23 cellular contexts compared by ENCODE assay signal in the genomic region with DNA sequence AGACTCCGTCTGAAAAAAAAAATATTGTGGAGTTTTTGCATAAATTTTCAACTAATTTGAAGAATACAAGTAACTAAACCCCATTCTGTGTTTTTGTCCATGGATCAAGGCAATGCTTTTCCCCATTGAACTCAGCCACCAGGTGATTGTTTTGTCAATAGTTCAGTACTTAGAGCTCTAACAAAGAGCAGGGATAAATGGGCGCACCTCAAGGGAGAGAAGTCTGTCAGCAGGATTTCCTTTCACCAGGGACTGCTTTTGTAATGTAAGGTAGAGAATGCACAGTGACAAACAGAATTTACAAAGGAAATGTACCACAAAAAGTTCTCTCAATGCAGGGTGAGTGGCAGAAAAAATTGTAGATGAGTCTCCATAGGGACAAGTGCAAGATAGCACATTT. TPM values are rescaled to one million over a fixed set of nuclear protein-coding genes. Genes with fewer than 3 reads are reported as not detected.
"Had no signal": no experiment of that assay in that cellular context is flagged by ENCODE, and none has a peak within 500 bp of the region (broad histone marks: within the 10 kb centered on the region; RNA-seq: fewer than 3 reads in every experiment).

No MANE protein-coding gene starts in this region.

- H3K36me3 Mint-ChIP-seq: activated naive CD4-positive, alpha-beta T cell treated with anti-CD3 and anti-CD28 coated beads, Interleukin-2, amount 50 U/mL, for 72 hours; memory B cell; stimulated activated effector memory CD8-positive, alpha-beta T cell treated with anti-CD3 and anti-CD28 coated beads, Interleukin-12 subunit alpha, Interleukin-12 subunit beta, amount 100 ng/mL, for 72 hours had no signal

- H3K27ac Mint-ChIP-seq: activated naive CD4-positive, alpha-beta T cell treated with anti-CD3 and anti-CD28 coated beads, Interleukin-2, amount 50 U/mL, for 72 hours; memory B cell; nephron; stimulated activated effector memory CD8-positive, alpha-beta T cell treated with anti-CD3 and anti-CD28 coated beads, Interleukin-12 subunit alpha, Interleukin-12 subunit beta, amount 100 ng/mL, for 72 hours had no signal

- H3K4me1 Mint-ChIP-seq: central memory CD8-positive, alpha-beta T cell; memory B cell; stimulated activated effector memory CD8-positive, alpha-beta T cell treated with anti-CD3 and anti-CD28 coated beads, Interleukin-12 subunit alpha, Interleukin-12 subunit beta, amount 100 ng/mL, for 72 hours had no signal

- H3K4me3 Mint-ChIP-seq: activated T-cell treated with anti-CD3 and anti-CD28 coated beads, Interleukin-2, amount 50 U/mL, for 4 hours; central memory CD8-positive, alpha-beta T cell; memory B cell; nephron; stimulated activated effector memory CD8-positive, alpha-beta T cell treated with anti-CD3 and anti-CD28 coated beads, Interleukin-12 subunit alpha, Interleukin-12 subunit beta, amount 100 ng/mL, for 72 hours had no signal

- H3K4me1 ChIP-seq: body of pancreas, left ventricle myocardium inferior, psoas muscle, right lobe of liver, transverse colon had no signal

- H3K9me3 ChIP-seq: body of pancreas, left ventricle myocardium inferior, psoas muscle, right lobe of liver, transverse colon had no signal

- H3K4me3 ChIP-seq: body of pancreas, left ventricle myocardium inferior, psoas muscle, right lobe of liver, transverse colon had no signal

- H3K9me3 Mint-ChIP-seq: activated naive CD4-positive, alpha-beta T cell treated with anti-CD3 and anti-CD28 coated beads, Interleukin-2, amount 50 U/mL, for 72 hours; activated T-cell treated with anti-CD3 and anti-CD28 coated beads, Interleukin-2, amount 50 U/mL, for 4 hours; central memory CD8-positive, alpha-beta T cell; memory B cell; nephron; stimulated activated effector memory CD8-positive, alpha-beta T cell treated with anti-CD3 and anti-CD28 coated beads, Interleukin-12 subunit alpha, Interleukin-12 subunit beta, amount 100 ng/mL, for 72 hours had no signal

- H3K36me3 ChIP-seq: left ventricle myocardium inferior, right lobe of liver, transverse colon had no signal

- ATAC-seq: activated naive CD4-positive, alpha-beta T cell treated with anti-CD3 and anti-CD28 coated beads, Interleukin-2, amount 50 U/mL, for 72 hours; activated T-cell treated with anti-CD3 and anti-CD28 coated beads, Interleukin-2, amount 50 U/mL, for 4 hours; body of pancreas; psoas muscle; right lobe of liver; stimulated activated effector memory CD8-positive, alpha-beta T cell treated with anti-CD3 and anti-CD28 coated beads, Interleukin-12 subunit alpha, Interleukin-12 subunit beta, amount 100 ng/mL, for 72 hours had no signal

- DNase-seq: activated CD4-positive, alpha-beta T cell treated with anti-CD3 and anti-CD28 coated beads, Interleukin-2, amount 50 U/mL, for 48 hours; activated effector memory CD4-positive, alpha-beta T cell treated with anti-CD3 and anti-CD28 coated beads, Interleukin-2, amount 50 U/mL, for 16 hours; activated T-cell treated with anti-CD3 and anti-CD28 coated beads, Interleukin-2, amount 50 U/mL, for 4 hours; amniotic stem cell; body of pancreas; cortex of kidney; effector memory CD4-positive, alpha-beta T cell; hypothalamus; kidney; left ventricle myocardium inferior; psoas muscle; right lobe of liver; transverse colon had no signal

- H3K27ac ChIP-seq: body of pancreas, left ventricle myocardium inferior, psoas muscle, right lobe of liver, transverse colon had no signal

- H3K27me3 ChIP-seq: body of pancreas, right lobe of liver, transverse colon had no signal

RNA-seq across cellular contexts. Expression of gene ATP13A5, which starts 10.8 kb away (rescaled TPM):
- total RNA-seq: activated naive CD4-positive, alpha-beta T cell treated with anti-CD3 and anti-CD28 coated beads, Interleukin-2, amount 50 U/mL, for 72 hours; activated T-cell treated with anti-CD3 and anti-CD28 coated beads, Interleukin-2, amount 50 U/mL, for 4 hours; body of pancreas; epithelial cell of proximal tubule; glomerular endothelial cell; kidney; left ventricle myocardium inferior; omental fat pad; psoas muscle; right lobe of liver; subcutaneous adipose tissue; T-helper 2 cell treated with Interferon-gamma antibody and Interleukin-4, amounts not matched to agents 100 ng/mL and 5 ng/mL, for 36 hours; transverse colon had no signal
